Comparison of ENCODE assay signal across 23 cellular contexts in genomic region chr7:139294241-139294640, GRCh38. TPM values are rescaled to one million over a fixed set of nuclear protein-coding genes. Genes with fewer than 3 reads are reported as not detected.
DNase-seq lines count a peak whose midpoint lies in the region; ATAC-seq, FAIRE-seq and TF ChIP-seq lines count a peak whose summit lies in the region.
"Had no signal": no experiment of that assay in that cellular context is flagged by ENCODE, and none has a peak within 500 bp of the region (broad histone marks: within the 10 kb centered on the region; RNA-seq: fewer than 3 reads in every experiment).

No MANE protein-coding gene starts in this region.

- H3K27me3 ChIP-seq in hepatocyte: no peaks in the 10 kb centered on the region
- H3K27me3 ChIP-seq in gastroesophageal sphincter: no peaks in the 10 kb centered on the region
- H3K27me3 ChIP-seq: BE2C had no signal

- no peaks in the 10 kb centered on the region for H4K20me1 ChIP-seq in hepatocyte (ENCODE audit: insufficient read depth, poor library complexity, severe bottlenecking)

- ATAC-seq in GM18873 (IDR thresholded peaks at IDR 0.05; ENCODE audit: low FRiP score, unreplicated experiment): no peak
- ATAC-seq in gastroesophageal sphincter: no peak
- ATAC-seq: K562 had no signal

- H3K9me3 ChIP-seq in hepatocyte (ENCODE audit: low read depth) (no peaks in the 10 kb centered on the region), gastroesophageal sphincter (no peaks in the 10 kb centered on the region)
- H3K9me3 ChIP-seq: BE2C had no signal

- no peak overlapping the region for H3K4me2 ChIP-seq in hepatocyte

- H3K36me3 ChIP-seq in hepatocyte (replicated peaks; ENCODE audit: insufficient read depth, low read depth) (no peaks in the 10 kb centered on the region), gastroesophageal sphincter (peaks cover 0 to 70% of the 10 kb centered on the region in 2 donors)
- H3K36me3 ChIP-seq: BE2C had no signal

- WGBS in hepatocyte (ENCODE audit: low lambda C conversion rate, missing lambda C conversion rate): 74% methylated on average over 4 of the region's 4 CpGs
- WGBS in gastroesophageal sphincter (ENCODE audit: low coverage in 1 of 2), 2 donors: 85 to 100% methylated on average over 2 to 4 of the region's 4 CpGs

- H3K27ac Mint-ChIP-seq in progenitor cell of endocrine pancreas: peak overlapping the region; percentile 76
- H3K27ac Mint-ChIP-seq: CD8-positive, alpha-beta memory T cell had no signal

- H3K27me3 Mint-ChIP-seq in progenitor cell of endocrine pancreas: no peaks in the 10 kb centered on the region
- H3K27me3 Mint-ChIP-seq: CD4-positive, CD25-positive, alpha-beta regulatory T cell; CD8-positive, alpha-beta memory T cell had no signal

- DNase-seq in D721Med (ENCODE audit: insufficient read length, low spot score) (no peak), NCI-H82 (lab: John Stamatoyannopoulos, UW) (peak; percentile 84), hepatocyte (ENCODE audit: low spot score) (no peak), progenitor cell of endocrine pancreas (ENCODE audit: low spot score, unreplicated experiment) (no peak), H4 (ENCODE audit: low spot score) (no peak)
- DNase-seq: ACHN; BE2C; C1 segment of cervical spinal cord; CD4-positive, CD25-positive, alpha-beta regulatory T cell; CD8-positive, alpha-beta memory T cell; COR-L47; DMS153; DMS79; GDM1; HCEC 1CT; IMR-90 had no signal

- no peaks in the 10 kb centered on the region for H3K9me3 Mint-ChIP-seq in progenitor cell of endocrine pancreas (ENCODE audit: low read depth)
- H3K9me3 Mint-ChIP-seq: CD4-positive, CD25-positive, alpha-beta regulatory T cell; CD8-positive, alpha-beta memory T cell had no signal

- H3K4me3 Mint-ChIP-seq in progenitor cell of endocrine pancreas (ENCODE audit: low read depth): no peak overlapping the region
- H3K4me3 Mint-ChIP-seq: CD4-positive, CD25-positive, alpha-beta regulatory T cell; CD8-positive, alpha-beta memory T cell had no signal

- H2AFZ ChIP-seq in hepatocyte: no peak overlapping the region

- no peaks in the 10 kb centered on the region for H3K79me2 ChIP-seq in hepatocyte

- H3K4me3 ChIP-seq in hepatocyte (no peak overlapping the region), gastroesophageal sphincter (no peak overlapping the region)
- H3K4me3 ChIP-seq: K562 had no signal

- H3K36me3 Mint-ChIP-seq in progenitor cell of endocrine pancreas (ENCODE audit: insufficient read depth): peaks cover 5% of the 10 kb centered on the region

- H3K27ac ChIP-seq in hepatocyte (peak overlapping the region; percentile 54), gastroesophageal sphincter (no peak overlapping the region)
- H3K27ac ChIP-seq: HL-60 had no signal

- H3K9me2 ChIP-seq in hepatocyte (replicated peaks; ENCODE audit: insufficient read depth): no peaks in the 10 kb centered on the region

- TF ChIP-seq EP300 in gastroesophageal sphincter (IDR thresholded peaks at IDR 0.05): no peak

- H3K4me1 ChIP-seq in hepatocyte (ENCODE audit: insufficient read depth) (peaks cover 5% of the 10 kb centered on the region), gastroesophageal sphincter (no peaks in the 10 kb centered on the region)
- H3K4me1 ChIP-seq: BE2C had no signal

- TF ChIP-seq POLR2A in gastroesophageal sphincter (IDR thresholded peaks at IDR 0.05): no peak

- H3K4me1 Mint-ChIP-seq in progenitor cell of endocrine pancreas (ENCODE audit: low read depth): peaks cover 37% of the 10 kb centered on the region
- H3K4me1 Mint-ChIP-seq: CD8-positive, alpha-beta memory T cell had no signal

- TF ChIP-seq CTCF in D721Med (IDR thresholded peaks at IDR 0.05; ENCODE audit: insufficient read depth, missing control alignments) (no peak), hepatocyte (IDR thresholded peaks at IDR 0.05; ENCODE audit: poor library complexity) (no peak), progenitor cell of endocrine pancreas (IDR thresholded peaks at IDR 0.05; ENCODE audit: unreplicated experiment) (no peak), gastroesophageal sphincter (IDR thresholded peaks at IDR 0.05) (no peak)

- FAIRE-seq in D721Med (lab: Jason Lieb, UNC): peak; percentile 94
- FAIRE-seq: A204.1, GM12892, H54, K562 had no signal

RNA-seq across cellular contexts. Expression of gene FMC1, which starts 46.9 kb away (rescaled TPM):
- total RNA-seq in hepatocyte: 5.0 and 12.9 TPM in 2 replicates
- polyA plus RNA-seq in hepatocyte: 43.4 and 46.7 TPM in 2 replicates
- total RNA-seq in progenitor cell of endocrine pancreas: 17.9 and 18.6 TPM in 2 replicates
- total RNA-seq in H4 (2014; rRNA removed; shearing (Covaris generic)): 19.4 and 21.0 TPM in 2 replicates
- total RNA-seq in gastroesophageal sphincter: 10 to 100 TPM; 16.6 to 18.2 (median 17.3) TPM
